In genomic region chr5:122172207-122172606, GRCh38 we compare ENCODE assay signal across 2 cellular contexts.
TF ChIP-seq lines count a peak whose summit lies in the region.

No MANE protein-coding gene starts in this region.

TF ChIP-seq in SK-N-SH, 30 proteins besides CTCF, POLR2A, EP300 and RAD21:
- peak; percentile 14; the same call in 1 of the 2 replicates for TF ChIP-seq FOSL2 (IDR thresholded peaks at IDR 0.05; ENCODE audit: borderline replicate concordance, low read depth)
- no peak for TF ChIP-seq GABPA (IDR thresholded peaks at IDR 0.05; ENCODE audit: low read depth)
- TF ChIP-seq RXRA (IDR thresholded peaks at IDR 0.05; ENCODE audit: borderline replicate concordance, low read depth) = no peak
- 0 out of 2 replicates have a peak, but pooled peaks have one; percentile 24 for TF ChIP-seq TCF12 (IDR thresholded peaks at IDR 0.05)
- TF ChIP-seq NFIC (IDR thresholded peaks at IDR 0.05; ENCODE audit: borderline replicate concordance) = peak; percentile 61; the same call in 1 of the 2 replicates

TF ChIP-seq in SK-N-SH treated with all-trans-retinoic acid at 6 μM for 48 hours, 23 proteins besides CTCF, POLR2A, EP300 and RAD21:
- TF ChIP-seq POU6F1 (CRISPR knock-in tag; IDR thresholded peaks at IDR 0.05; ENCODE audit: borderline replicate concordance, low read depth) (no peak), ARNTL (CRISPR knock-in tag; IDR thresholded peaks at IDR 0.05; ENCODE audit: borderline replicate concordance, low read depth) (no peak), ESRRG (CRISPR knock-in tag; IDR thresholded peaks at IDR 0.05) (no peak), CSDC2 (CRISPR knock-in tag; IDR thresholded peaks at IDR 0.05) (no peak), ISL1 (CRISPR knock-in tag; IDR thresholded peaks at IDR 0.05) (no peak), TCF4 (CRISPR knock-in tag; IDR thresholded peaks at IDR 0.05; ENCODE audit: borderline replicate concordance) (no peak), ZNF70 (CRISPR knock-in tag; IDR thresholded peaks at IDR 0.05) (no peak), TOX (CRISPR knock-in tag; IDR thresholded peaks at IDR 0.05; ENCODE audit: borderline replicate concordance) (no peak), PPARA (CRISPR knock-in tag; IDR thresholded peaks at IDR 0.05; ENCODE audit: borderline replicate concordance) (no peak), ZC3H10 (CRISPR knock-in tag; IDR thresholded peaks at IDR 0.05) (no peak), RARB (CRISPR knock-in tag; IDR thresholded peaks at IDR 0.05) (no peak), GLIS3 (CRISPR knock-in tag; IDR thresholded peaks at IDR 0.05) (no peak), BACH2 (CRISPR knock-in tag; IDR thresholded peaks at IDR 0.05; ENCODE audit: borderline replicate concordance) (no peak), PATZ1 (CRISPR knock-in tag; IDR thresholded peaks at IDR 0.05; ENCODE audit: borderline replicate concordance) (no peak), OSR1 (CRISPR knock-in tag; IDR thresholded peaks at IDR 0.05) (no peak)
